ENCODE assay signal across 1 cellular context in genomic region chr12:12356886-12357696, GRCh38.
TF ChIP-seq lines count a peak whose summit lies in the region.

TSS of gene BORCS5 (plus strand) at chr12:12357078. CDS start at chr12:12357452, 374 bp downstream.

TF ChIP-seq in HepG2, 621 proteins besides CTCF, POLR2A, EP300 and RAD21 (continued from another document and continues in another):
- TF ChIP-seq, protein P1, sequence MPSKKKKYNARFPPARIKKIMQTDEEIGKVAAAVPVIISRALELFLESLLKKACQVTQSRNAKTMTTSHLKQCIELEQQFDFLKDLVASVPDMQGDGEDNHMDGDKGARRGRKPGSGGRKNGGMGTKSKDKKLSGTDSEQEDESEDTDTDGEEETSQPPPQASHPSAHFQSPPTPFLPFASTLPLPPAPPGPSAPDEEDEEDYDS (CRISPR knock-in tag; IDR thresholded peaks at IDR 0.05) = peak; percentile 72; the same call in 1 of the 2 replicates
- peak; percentile 67; the same call in 1 of the 2 replicates for TF ChIP-seq MED1 (CRISPR knock-in tag; IDR thresholded peaks at IDR 0.05)
- no peak for TF ChIP-seq CENPBD1 (CRISPR knock-in tag; IDR thresholded peaks at IDR 0.05; ENCODE audit: borderline replicate concordance, low read depth)
- TF ChIP-seq ZSCAN22 (CRISPR knock-in tag; IDR thresholded peaks at IDR 0.05) = no peak
- 0 out of 2 replicates have a peak, but pooled peaks have one; percentile 55 for TF ChIP-seq ZMAT3 (CRISPR knock-in tag; conservative IDR thresholded peaks at IDR 0.05)
- TF ChIP-seq, protein P2, sequence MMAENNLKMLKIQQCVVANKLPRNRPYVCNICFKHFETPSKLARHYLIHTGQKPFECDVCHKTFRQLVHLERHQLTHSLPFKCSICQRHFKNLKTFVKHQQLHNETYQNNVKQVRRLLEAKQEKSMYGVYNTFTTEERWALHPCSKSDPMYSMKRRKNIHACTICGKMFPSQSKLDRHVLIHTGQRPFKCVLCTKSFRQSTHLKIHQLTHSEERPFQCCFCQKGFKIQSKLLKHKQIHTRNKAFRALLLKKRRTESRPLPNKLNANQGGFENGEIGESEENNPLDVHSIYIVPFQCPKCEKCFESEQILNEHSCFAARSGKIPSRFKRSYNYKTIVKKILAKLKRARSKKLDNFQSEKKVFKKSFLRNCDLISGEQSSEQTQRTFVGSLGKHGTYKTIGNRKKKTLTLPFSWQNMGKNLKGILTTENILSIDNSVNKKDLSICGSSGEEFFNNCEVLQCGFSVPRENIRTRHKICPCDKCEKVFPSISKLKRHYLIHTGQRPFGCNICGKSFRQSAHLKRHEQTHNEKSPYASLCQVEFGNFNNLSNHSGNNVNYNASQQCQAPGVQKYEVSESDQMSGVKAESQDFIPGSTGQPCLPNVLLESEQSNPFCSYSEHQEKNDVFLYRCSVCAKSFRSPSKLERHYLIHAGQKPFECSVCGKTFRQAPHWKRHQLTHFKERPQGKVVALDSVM (CRISPR knock-in tag; IDR thresholded peaks at IDR 0.05) = peak; percentile 54; the same call in 1 of the 2 replicates
- TF ChIP-seq ZNF335 (CRISPR knock-in tag; IDR thresholded peaks at IDR 0.05) = peak; percentile 22; the same call in 1 of the 2 replicates
- peak; percentile 30; the same call in 1 of the 2 replicates for TF ChIP-seq HINFP (CRISPR knock-in tag; IDR thresholded peaks at IDR 0.05; ENCODE audit: low read depth)
- TF ChIP-seq, protein P3, sequence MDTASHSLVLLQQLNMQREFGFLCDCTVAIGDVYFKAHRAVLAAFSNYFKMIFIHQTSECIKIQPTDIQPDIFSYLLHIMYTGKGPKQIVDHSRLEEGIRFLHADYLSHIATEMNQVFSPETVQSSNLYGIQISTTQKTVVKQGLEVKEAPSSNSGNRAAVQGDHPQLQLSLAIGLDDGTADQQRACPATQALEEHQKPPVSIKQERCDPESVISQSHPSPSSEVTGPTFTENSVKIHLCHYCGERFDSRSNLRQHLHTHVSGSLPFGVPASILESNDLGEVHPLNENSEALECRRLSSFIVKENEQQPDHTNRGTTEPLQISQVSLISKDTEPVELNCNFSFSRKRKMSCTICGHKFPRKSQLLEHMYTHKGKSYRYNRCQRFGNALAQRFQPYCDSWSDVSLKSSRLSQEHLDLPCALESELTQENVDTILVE (CRISPR knock-in tag; IDR thresholded peaks at IDR 0.05) = peak; percentile 89; the same call in 1 of the 2 replicates
- TF ChIP-seq SNRNP70 (IDR thresholded peaks at IDR 0.05; ENCODE audit: low read depth, low read length) = no peak
- TF ChIP-seq FOXA3 (CRISPR knock-in tag; IDR thresholded peaks at IDR 0.05) = peak; percentile 6; the same call in 1 of the 2 replicates
- TF ChIP-seq, protein P4, sequence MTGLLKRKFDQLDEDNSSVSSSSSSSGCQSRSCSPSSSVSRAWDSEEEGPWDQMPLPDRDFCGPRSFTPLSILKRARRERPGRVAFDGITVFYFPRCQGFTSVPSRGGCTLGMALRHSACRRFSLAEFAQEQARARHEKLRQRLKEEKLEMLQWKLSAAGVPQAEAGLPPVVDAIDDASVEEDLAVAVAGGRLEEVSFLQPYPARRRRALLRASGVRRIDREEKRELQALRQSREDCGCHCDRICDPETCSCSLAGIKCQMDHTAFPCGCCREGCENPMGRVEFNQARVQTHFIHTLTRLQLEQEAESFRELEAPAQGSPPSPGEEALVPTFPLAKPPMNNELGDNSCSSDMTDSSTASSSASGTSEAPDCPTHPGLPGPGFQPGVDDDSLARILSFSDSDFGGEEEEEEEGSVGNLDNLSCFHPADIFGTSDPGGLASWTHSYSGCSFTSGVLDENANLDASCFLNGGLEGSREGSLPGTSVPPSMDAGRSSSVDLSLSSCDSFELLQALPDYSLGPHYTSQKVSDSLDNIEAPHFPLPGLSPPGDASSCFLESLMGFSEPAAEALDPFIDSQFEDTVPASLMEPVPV (CRISPR knock-in tag; IDR thresholded peaks at IDR 0.05) = no peak; the same call in 1 of the 2 replicates
- peak in 1 of 2 experiments; percentile 28; a peak in 1 of 4 replicates for TF ChIP-seq REST (IDR thresholded peaks at IDR 0.05; ENCODE audit: borderline replicate concordance in 1 of 2, low read depth in 1 of 2, low read length in 2 of 2)
- no peak for TF ChIP-seq HOXA7 (CRISPR knock-in tag; IDR thresholded peaks at IDR 0.05)
- TF ChIP-seq ZNF749 (CRISPR knock-in tag; IDR thresholded peaks at IDR 0.05; ENCODE audit: borderline replicate concordance) = 0 out of 2 replicates have a peak, but pooled peaks have one; percentile 73
- 0 out of 2 replicates have a peak, but pooled peaks have one; percentile 14 for TF ChIP-seq ZBTB43 (CRISPR knock-in tag; conservative IDR thresholded peaks at IDR 0.05)
- no peak; the same call in 1 of the 2 replicates for TF ChIP-seq ZNF580 (CRISPR knock-in tag; IDR thresholded peaks at IDR 0.05; ENCODE audit: borderline replicate concordance, low read depth)
- TF ChIP-seq ZNF598 (CRISPR knock-in tag; IDR thresholded peaks at IDR 0.05; ENCODE audit: borderline replicate concordance) = peak; percentile 74; the same call in 1 of the 2 replicates
- no peak for TF ChIP-seq THAP7 (CRISPR knock-in tag; IDR thresholded peaks at IDR 0.05)
- TF ChIP-seq ZNF12 (CRISPR knock-in tag; IDR thresholded peaks at IDR 0.05) = peak; percentile 57; the same call in 1 of the 2 replicates
- peak; percentile 67 for TF ChIP-seq GMEB2 (CRISPR knock-in tag; IDR thresholded peaks at IDR 0.05; ENCODE audit: low read depth)
- TF ChIP-seq STAT5B (CRISPR knock-in tag; IDR thresholded peaks at IDR 0.05) = no peak
- 0 out of 2 replicates have a peak, but pooled peaks have one; percentile 54 for TF ChIP-seq DNMT3B (CRISPR knock-in tag; conservative IDR thresholded peaks at IDR 0.05)
- TF ChIP-seq ZNF501 (CRISPR knock-in tag; IDR thresholded peaks at IDR 0.05) = peak; percentile 86
- peak; percentile 57; the same call in 1 of the 2 replicates for TF ChIP-seq CREM (IDR thresholded peaks at IDR 0.05)
- TF ChIP-seq CREM (CRISPR knock-in tag; IDR thresholded peaks at IDR 0.05) = no peak
- TF ChIP-seq ZNF7 (CRISPR knock-in tag; IDR thresholded peaks at IDR 0.05) = no peak
- no peak for TF ChIP-seq ZFP1 (CRISPR knock-in tag; IDR thresholded peaks at IDR 0.05)
- no peak for TF ChIP-seq CBX2 (IDR thresholded peaks at IDR 0.05; ENCODE audit: low read depth, low read length)
- TF ChIP-seq CBX2 (CRISPR knock-in tag; IDR thresholded peaks at IDR 0.05; ENCODE audit: low read depth) = no peak
- no peak for TF ChIP-seq THAP8 (CRISPR knock-in tag; IDR thresholded peaks at IDR 0.05; ENCODE audit: borderline replicate concordance)
- no peak for TF ChIP-seq ZNF569 (CRISPR knock-in tag; IDR thresholded peaks at IDR 0.05; ENCODE audit: borderline replicate concordance)
- TF ChIP-seq TARDBP (CRISPR knock-in tag; IDR thresholded peaks at IDR 0.05) = peak; percentile 73
- peak; percentile 69; the same call in 1 of the 2 replicates for TF ChIP-seq TOPORS (CRISPR knock-in tag; IDR thresholded peaks at IDR 0.05)
- TF ChIP-seq ZFP82 (CRISPR knock-in tag; IDR thresholded peaks at IDR 0.05; ENCODE audit: borderline replicate concordance) = peak; percentile 90; the same call in 1 of the 2 replicates
- TF ChIP-seq HDAC2 (CRISPR knock-in tag; IDR thresholded peaks at IDR 0.05) = peak; percentile 51; the same call in 1 of the 2 replicates
- TF ChIP-seq MTF1 (CRISPR knock-in tag; IDR thresholded peaks at IDR 0.05) = no peak
- no peak for TF ChIP-seq ZNF468 (CRISPR knock-in tag; IDR thresholded peaks at IDR 0.05)
- peak; percentile 99 for TF ChIP-seq ZNF276 (CRISPR knock-in tag; IDR thresholded peaks at IDR 0.05; ENCODE audit: low read depth)
- TF ChIP-seq ZNF414 (CRISPR knock-in tag; IDR thresholded peaks at IDR 0.05) = 0 out of 2 replicates have a peak, but pooled peaks have one; percentile 29
- TF ChIP-seq NONO (IDR thresholded peaks at IDR 0.05) = no peak
- 0 out of 2 replicates have a peak, but pooled peaks have one; percentile 28 for TF ChIP-seq NONO (CRISPR knock-in tag; conservative IDR thresholded peaks at IDR 0.05)
- TF ChIP-seq ZMYM4 (CRISPR knock-in tag; IDR thresholded peaks at IDR 0.05) = peak; percentile 92
